In the genomic region with DNA sequence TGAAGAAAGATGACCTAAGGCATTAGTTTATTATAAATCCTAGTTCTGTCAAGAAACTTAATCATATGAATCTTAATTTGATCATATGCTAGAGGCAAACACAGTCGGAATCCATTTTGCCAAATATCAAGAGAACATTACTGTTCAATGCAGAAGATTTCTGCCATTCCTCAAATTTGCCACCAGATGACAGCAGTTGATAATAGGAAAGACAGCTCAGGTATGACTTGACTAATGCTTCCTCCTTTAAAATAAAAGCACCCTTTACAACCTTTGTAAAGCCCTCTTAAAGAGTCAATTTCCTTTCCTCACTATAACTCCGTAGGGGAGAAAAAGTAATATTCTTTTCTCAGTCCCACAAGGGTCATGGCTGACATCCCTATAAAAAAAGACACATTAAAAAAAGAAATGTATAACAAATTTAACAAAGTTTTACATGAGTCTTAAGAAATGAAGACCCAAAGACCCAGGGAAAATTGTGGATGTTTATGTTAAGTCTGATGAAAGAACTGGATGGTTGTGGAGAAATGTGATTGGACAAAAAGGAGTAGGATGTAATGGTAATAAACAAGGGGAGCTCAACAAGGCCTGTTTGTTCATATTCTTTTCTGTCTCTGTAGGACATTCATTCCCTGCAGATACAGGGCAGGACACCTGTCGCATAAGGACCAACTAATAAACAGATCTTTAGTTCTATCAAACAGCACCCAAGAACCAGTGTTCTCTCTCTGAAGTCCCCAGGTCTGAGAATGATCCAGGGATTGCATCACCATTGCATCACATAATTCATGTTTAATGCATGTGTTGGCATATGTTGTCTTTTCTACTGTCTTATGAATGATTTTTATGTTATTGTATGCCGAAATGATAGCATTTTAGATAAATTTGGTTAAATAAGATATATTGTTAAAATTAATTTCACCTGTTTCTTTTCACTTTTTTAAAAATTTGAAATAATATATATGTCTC, we compare ENCODE assay signal across 9 cellular contexts. TPM values are rescaled to one million over a fixed set of nuclear protein-coding genes. Genes with fewer than 3 reads are reported as not detected.
DNase-seq lines count a peak whose midpoint lies in the region; ATAC-seq and TF ChIP-seq lines count a peak whose summit lies in the region.
"Had no signal": no experiment of that assay in that cellular context is flagged by ENCODE, and none has a peak within 500 bp of the region (broad histone marks: within the 10 kb centered on the region; RNA-seq: fewer than 3 reads in every experiment).

No MANE protein-coding gene starts in this region.

- H4K20me1 ChIP-seq in OCI-LY3 (ENCODE audit: insufficient read depth, low read length), result no peaks in the 10 kb centered on the region

- intact Hi-C loops in Calu3 (cut with micrococcal nuclease; ENCODE audit: unreplicated experiment), result loop anchor here (1.0 kb wide), 3 partner anchors 71 to 236 kb away; no protein-coding TSS in a partner anchor
- intact Hi-C loops in prostate gland (cut with DNase I), result loop anchor here (10.0 kb wide), 1 partner anchor 102 kb away; no protein-coding TSS in a partner anchor
- intact Hi-C loops in CD14-positive monocyte (cut with micrococcal nuclease), result no loop called here

- H3K9me3 ChIP-seq in OCI-LY3 (ENCODE audit: insufficient read depth, low read length), result peaks cover 26% of the 10 kb centered on the region
- peaks cover 12% of the 10 kb centered on the region for H3K9me3 ChIP-seq in endodermal cell (ENCODE audit: control insufficient read depth, low read length)
- H3K9me3 ChIP-seq in prostate gland, result no peaks in the 10 kb centered on the region

- H3K27ac Mint-ChIP-seq in Calu3 (ENCODE audit: unreplicated experiment) (no peak overlapping the region), endodermal cell (no peak overlapping the region), CD14-positive monocyte (no peak overlapping the region)

- no peaks in the 10 kb centered on the region for H3K79me2 ChIP-seq in OCI-LY3 (ENCODE audit: low read length)

- WGBS in endodermal cell (ENCODE audit: insufficient coverage in 1 of 2, insufficient read length in 1 of 2), 2 experiments, result 79 to 90% methylated on average over 2 to 3 of the region's 4 CpGs
- WGBS in prostate gland, result 59% methylated on average over 4 of the region's 4 CpGs

- no TSS peak for BruUV-seq in Calu3 (replicated peaks; lab: Mats Ljungman, UMichigan)

- peak; percentile 42 for ATAC-seq in GM18520 (IDR thresholded peaks at IDR 0.05; ENCODE audit: unreplicated experiment)
- ATAC-seq in HG03342 (IDR thresholded peaks at IDR 0.05; ENCODE audit: unreplicated experiment), result peak; percentile 54

- H3K36me3 ChIP-seq in OCI-LY3 (replicated peaks; ENCODE audit: low read depth, low read length), result peaks cover 19% of the 10 kb centered on the region
- H3K36me3 ChIP-seq in endodermal cell (ENCODE audit: control insufficient read depth, insufficient read depth, low read length), result no peaks in the 10 kb centered on the region
- H3K36me3 ChIP-seq in prostate gland, result no peaks in the 10 kb centered on the region

- H3K4me1 Mint-ChIP-seq in Calu3 (ENCODE audit: low read depth, unreplicated experiment) (peaks cover 23% of the 10 kb centered on the region), endodermal cell (no peaks in the 10 kb centered on the region), CD14-positive monocyte (no peaks in the 10 kb centered on the region)

- peak overlapping the region; percentile 77; the same call in 1 of the 2 replicates for H3K27ac ChIP-seq in OCI-LY3 (ENCODE audit: low read length)
- no peak overlapping the region for H3K27ac ChIP-seq in endodermal cell (ENCODE audit: low read depth, low read length)
- H3K27ac ChIP-seq in prostate gland, result no peak overlapping the region

- H3K27me3 Mint-ChIP-seq in Calu3 (ENCODE audit: unreplicated experiment) (no peaks in the 10 kb centered on the region), endodermal cell (ENCODE audit: insufficient read depth) (no peaks in the 10 kb centered on the region), CD14-positive monocyte (ENCODE audit: low read depth in 3 of 3) (peaks cover 0 to 5% (median 1%) of the 10 kb centered on the region in 3 donors)

- TF ChIP-seq CTCF in Calu3 (IDR thresholded peaks at IDR 0.05; ENCODE audit: unreplicated experiment) (peak; percentile 59), OCI-LY3 (IDR thresholded peaks at IDR 0.05; ENCODE audit: low read depth, low read length) (peak; percentile 98), endodermal cell (conservative IDR thresholded peaks at IDR 0.05) (peak; percentile 83), prostate gland (IDR thresholded peaks at IDR 0.05) (peak in 3 of 4 experiments; percentile 30 to 67 (median 51)), CD14-positive monocyte (IDR thresholded peaks at IDR 0.05) (no peak)

- H3K36me3 Mint-ChIP-seq in Calu3 (ENCODE audit: insufficient read depth, unreplicated experiment), result no peaks in the 10 kb centered on the region
- H3K36me3 Mint-ChIP-seq in endodermal cell (ENCODE audit: low read depth), result no peaks in the 10 kb centered on the region
- no peaks in the 10 kb centered on the region for H3K36me3 Mint-ChIP-seq in CD14-positive monocyte

- CTCF ChIA-PET in Calu3 (lab: Charles Lee), result interaction anchor here (0.6 to 2.1 kb wide), 4 partner anchors 50 to 120 kb away, joined by 3 to 11 read pairs (median 6); no protein-coding TSS in a partner anchor

- H3K4me3 ChIP-seq in OCI-LY3 (ENCODE audit: low read length) (no peak overlapping the region), endodermal cell (ENCODE audit: low read length) (no peak overlapping the region), prostate gland (no peak overlapping the region)

- DNase-seq in Calu3, result no peak
- no peak for DNase-seq in endodermal cell
- DNase-seq in prostate gland (ENCODE audit: low spot score), result no peak
- no peak for DNase-seq in ureter (ENCODE audit: low spot score)
- DNase-seq in CD14-positive monocyte (ENCODE audit: low spot score), result no peak

- H3K4me2 ChIP-seq in OCI-LY3 (ENCODE audit: low read length), result peak overlapping the region; percentile 46

- H3K27me3 ChIP-seq in OCI-LY3 (ENCODE audit: low read depth, low read length) (peaks cover 10% of the 10 kb centered on the region; the same call in 1 of the 2 replicates), endodermal cell (ENCODE audit: control insufficient read depth, insufficient read depth, low read length, poor library complexity, severe bottlenecking) (no peaks in the 10 kb centered on the region), prostate gland (replicated peaks; ENCODE audit: insufficient read depth) (peaks cover 6% of the 10 kb centered on the region)

- H3K9me3 Mint-ChIP-seq in Calu3 (ENCODE audit: low read depth, unreplicated experiment) (peaks cover 2% of the 10 kb centered on the region), endodermal cell (peaks cover 22% of the 10 kb centered on the region), CD14-positive monocyte (peaks cover 1 to 12% (median 4%) of the 10 kb centered on the region in 7 donors)

- H3K4me3 Mint-ChIP-seq in Calu3 (ENCODE audit: low read depth, unreplicated experiment), result no peak overlapping the region
- H3K4me3 Mint-ChIP-seq in endodermal cell, result no peak overlapping the region
- H3K4me3 Mint-ChIP-seq in CD14-positive monocyte, result no peak overlapping the region

- H3K9ac ChIP-seq in OCI-LY3 (ENCODE audit: low read length) (0 out of 2 replicates have a peak overlapping the region, but pooled peaks have one; percentile 11), endodermal cell (ENCODE audit: extremely low read depth, low read length, poor library complexity, severe bottlenecking) (no peak overlapping the region)

- no peak for TF ChIP-seq POLR2A in prostate gland (IDR thresholded peaks at IDR 0.05)

- peaks cover 36% of the 10 kb centered on the region for H3K4me1 ChIP-seq in OCI-LY3 (ENCODE audit: low read length)
- H3K4me1 ChIP-seq in endodermal cell (ENCODE audit: control insufficient read depth, insufficient read depth, low read length), result no peaks in the 10 kb centered on the region
- H3K4me1 ChIP-seq in prostate gland (replicated peaks), result no peaks in the 10 kb centered on the region

- H2AFZ ChIP-seq in OCI-LY3 (ENCODE audit: low read depth, low read length), result peak overlapping the region; percentile 35

RNA-seq across cellular contexts. Expression of a gene that starts 23.0 kb away (rescaled TPM):
- not detected in 2 replicates for total RNA-seq in Calu3 (2022)
- not detected for total RNA-seq in endodermal cell
- polyA plus RNA-seq in endodermal cell (2013, experiment 1 of 2), result not detected
- not detected for polyA plus RNA-seq in endodermal cell (2013, experiment 2 of 2)
- not detected for total RNA-seq in prostate gland
- not detected for total RNA-seq in ureter
- not detected for polyA plus RNA-seq in CD14-positive monocyte
- total RNA-seq: T-helper 1 cell treated with Interleukin-12 subunit alpha and Interleukin-12 subunit beta and Interleukin-4 antibody, amounts not matched to agents 30 ng/mL and 1 ng/mL, for 36 hours had no signal

Comparison
In these comparisons a context has a peak if more than half of its experiments do, and no peak if none do; other contexts are left out.
1. intact Hi-C loops: an anchor here in Calu3 (1.0 kb wide) and prostate gland (10.0 kb wide); none called in CD14-positive monocyte.